ENCODE assay signal across 8 cellular contexts in the genomic region with DNA sequence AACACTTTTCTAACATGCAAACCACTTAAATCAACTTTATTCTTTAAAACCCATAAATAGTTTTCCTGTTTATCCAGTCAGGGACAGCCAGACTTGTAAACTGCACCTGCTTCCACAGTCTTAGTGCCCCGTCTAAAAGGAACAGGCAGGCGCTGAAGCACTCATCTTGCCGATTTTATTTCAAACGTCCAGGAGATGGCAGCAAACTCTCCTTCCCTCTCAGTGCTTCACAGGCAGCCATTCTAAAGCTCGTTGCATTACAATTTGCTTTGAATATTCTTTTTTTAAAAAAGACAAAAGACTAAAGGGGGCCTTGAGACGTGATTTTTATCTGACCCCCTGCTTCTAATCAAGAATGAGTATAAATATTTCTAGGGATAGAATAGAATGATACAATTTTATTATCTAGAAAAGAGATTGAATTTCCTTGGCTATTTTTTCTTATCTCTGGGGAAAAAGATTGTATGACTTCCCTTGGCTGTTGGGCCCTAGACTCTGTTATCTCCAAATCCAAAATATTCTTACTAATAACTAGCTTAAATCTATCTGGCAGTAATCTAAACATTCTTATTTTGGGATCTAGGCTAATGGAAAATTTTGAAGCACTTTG.
A peak's percentile ranks its signal among the peaks of the same experiment; 100 is the strongest.
DNase-seq lines count a peak whose midpoint lies in the region; ATAC-seq and TF ChIP-seq lines count a peak whose summit lies in the region.

No MANE protein-coding gene starts in this region.

- H3K4me3 Mint-ChIP-seq in T-helper 2 cell treated with Interferon-gamma antibody and Interleukin-4, amounts not matched to agents 5 μg/mL and 100 μg/mL, for 36 hours, result no peak overlapping the region

- DNase-seq in AG08396 (ENCODE audit: low spot score) (peak; percentile 61), NCI-H146 (lab: John Stamatoyannopoulos, UW) (peak; percentile 49), mammary epithelial cell (peak; percentile 68), left colon (peak; percentile 50 to 62)
- peak; percentile 24 for DNase-seq in T-helper 2 cell treated with Interferon-gamma antibody and Interleukin-4, amounts not matched to agents 5 μg/mL and 100 μg/mL, for 36 hours (ENCODE audit: low spot score)
- DNase-seq in stimulated activated CD4-positive, alpha-beta T cell treated with anti-CD3 and anti-CD28 coated beads, Interleukin-4, amount 100 ng/mL, for 48 hours (ENCODE audit: low read depth in 2 of 2), result peak; percentile 17 to 34

- no peaks in the 10 kb centered on the region for H3K9me3 ChIP-seq in mammary epithelial cell (replicated peaks; ENCODE audit: insufficient read depth, low read length)

- TF ChIP-seq CTCF in mammary epithelial cell (conservative IDR thresholded peaks at IDR 0.05 in 1 of 2, IDR thresholded peaks at IDR 0.05 in 1 of 2; ENCODE audit: extremely low read depth in 1 of 2, insufficient read depth in 1 of 2, low read depth in 1 of 2, low read length in 2 of 2), result peak; percentile 58 to 74

- no peak overlapping the region for H3K4me3 ChIP-seq in mammary epithelial cell (replicated peaks in 1 of 3; ENCODE audit: insufficient read depth in 1 of 3, low read depth in 2 of 3, low read length in 3 of 3)

- H3K36me3 Mint-ChIP-seq in T-helper 2 cell treated with Interferon-gamma antibody and Interleukin-4, amounts not matched to agents 5 μg/mL and 100 μg/mL, for 36 hours (ENCODE audit: low read depth), result no peaks in the 10 kb centered on the region

- H3K4me1 Mint-ChIP-seq in T-helper 2 cell treated with Interferon-gamma antibody and Interleukin-4, amounts not matched to agents 5 μg/mL and 100 μg/mL, for 36 hours (ENCODE audit: low read depth), result peaks cover 7% of the 10 kb centered on the region

- BruUV-seq in mammary epithelial cell (replicated peaks; lab: Mats Ljungman, UMichigan), result no TSS peak

- intact Hi-C loops in mammary epithelial cell (cut with micrococcal nuclease), result loop anchor here (1.0 to 5.0 kb wide), 4 partner anchors 60 to 244 kb away; a partner anchor contains a TSS
- intact Hi-C loops in left colon (cut with DNase I, micrococcal nuclease), result loop anchor here in 1 of 2 donors (5.0 to 10.0 kb wide), 2 partner anchors 173 to 240 kb away; a partner anchor contains a TSS

- H3K27ac ChIP-seq in mammary epithelial cell (ENCODE audit: insufficient read depth, low read depth, low read length), result no peak overlapping the region

- peaks cover 7% of the 10 kb centered on the region for H3K27me3 Mint-ChIP-seq in T-helper 2 cell treated with Interferon-gamma antibody and Interleukin-4, amounts not matched to agents 5 μg/mL and 100 μg/mL, for 36 hours (ENCODE audit: low read depth)

- no peaks in the 10 kb centered on the region for H3K36me3 ChIP-seq in mammary epithelial cell (ENCODE audit: insufficient read depth, low read length)

- dilution Hi-C loops in mammary epithelial cell (cut with HindIII; ENCODE audit: low sequenced_read_pairs), result no loop called here

- 0% methylated on average over 6 of the region's 6 CpGs for WGBS in mammary epithelial cell (ENCODE audit: low coverage, missing lambda C conversion rate)

- no peaks in the 10 kb centered on the region for H3K79me2 ChIP-seq in mammary epithelial cell (ENCODE audit: insufficient read depth, low read length)

- no peaks in the 10 kb centered on the region for H3K27me3 ChIP-seq in mammary epithelial cell (ENCODE audit: insufficient read depth, low read length)

- H3K9me3 Mint-ChIP-seq in T-helper 2 cell treated with Interferon-gamma antibody and Interleukin-4, amounts not matched to agents 5 μg/mL and 100 μg/mL, for 36 hours, result no peaks in the 10 kb centered on the region

- ATAC-seq in GM18508 (IDR thresholded peaks at IDR 0.05; ENCODE audit: insufficient read depth, unreplicated experiment) (peak; percentile 83), HG02938 (IDR thresholded peaks at IDR 0.05; ENCODE audit: unreplicated experiment) (peak; percentile 84), left colon (peak; percentile 93)

- H3K4me2 ChIP-seq in mammary epithelial cell (ENCODE audit: insufficient read depth, low read depth, low read length), result peak overlapping the region; percentile 60

- no peak overlapping the region for H3K27ac Mint-ChIP-seq in T-helper 2 cell treated with Interferon-gamma antibody and Interleukin-4, amounts not matched to agents 5 μg/mL and 100 μg/mL, for 36 hours

- H2AFZ ChIP-seq in mammary epithelial cell (ENCODE audit: low read depth, low read length), result no peak overlapping the region

- H4K20me1 ChIP-seq in mammary epithelial cell (ENCODE audit: insufficient read depth, low read length), result no peaks in the 10 kb centered on the region

- in situ Hi-C loops in mammary epithelial cell (cut with MboI; ENCODE audit: low sequenced_read_pairs in 2 of 2), result no loop called here

- peaks cover 18% of the 10 kb centered on the region for H3K4me1 ChIP-seq in mammary epithelial cell (ENCODE audit: insufficient read depth, low read length)

- no peak overlapping the region for H3K9ac ChIP-seq in mammary epithelial cell (ENCODE audit: insufficient read depth, low read length)

- CTCF ChIA-PET in mammary epithelial cell (lab: Charles Lee; ENCODE audit: low non-redundant PET), result no interaction called here
